In genomic region chr6:138734585-138734984, GRCh38 we compare ENCODE assay signal across 3 cellular contexts.
TF ChIP-seq lines count a peak whose summit lies in the region.

No MANE protein-coding gene starts in this region.

TF ChIP-seq in HepG2, 621 proteins besides CTCF, POLR2A, EP300 and RAD21:
- TF ChIP-seq RBM39 (IDR thresholded peaks at IDR 0.05; ENCODE audit: low read depth, low read length, poor library complexity, severe bottlenecking) (no peak), HNF4A (CRISPR knock-in tag; IDR thresholded peaks at IDR 0.05) (no peak), MAFF (IDR thresholded peaks at IDR 0.05; ENCODE audit: low read depth, low read length) (peak; percentile 50), ZNF878 (CRISPR knock-in tag; IDR thresholded peaks at IDR 0.05) (no peak), ZNF704 (CRISPR knock-in tag; IDR thresholded peaks at IDR 0.05; ENCODE audit: borderline replicate concordance) (no peak), FOXA3 (CRISPR knock-in tag; IDR thresholded peaks at IDR 0.05) (no peak), ZNF562 (CRISPR knock-in tag; IDR thresholded peaks at IDR 0.05; ENCODE audit: borderline replicate concordance) (no peak), ATRX (CRISPR knock-in tag; IDR thresholded peaks at IDR 0.05; ENCODE audit: borderline replicate concordance) (no peak), ZBTB4 (CRISPR knock-in tag; IDR thresholded peaks at IDR 0.05; ENCODE audit: borderline replicate concordance) (no peak), MAFK (conservative IDR thresholded peaks at IDR 0.05 in 1 of 2, IDR thresholded peaks at IDR 0.05 in 1 of 2; ENCODE audit: low read length in 2 of 2) (peak; percentile 58 to 79), IKZF1 (IDR thresholded peaks at IDR 0.05) (no peak)
- TF ChIP-seq, protein P1, sequence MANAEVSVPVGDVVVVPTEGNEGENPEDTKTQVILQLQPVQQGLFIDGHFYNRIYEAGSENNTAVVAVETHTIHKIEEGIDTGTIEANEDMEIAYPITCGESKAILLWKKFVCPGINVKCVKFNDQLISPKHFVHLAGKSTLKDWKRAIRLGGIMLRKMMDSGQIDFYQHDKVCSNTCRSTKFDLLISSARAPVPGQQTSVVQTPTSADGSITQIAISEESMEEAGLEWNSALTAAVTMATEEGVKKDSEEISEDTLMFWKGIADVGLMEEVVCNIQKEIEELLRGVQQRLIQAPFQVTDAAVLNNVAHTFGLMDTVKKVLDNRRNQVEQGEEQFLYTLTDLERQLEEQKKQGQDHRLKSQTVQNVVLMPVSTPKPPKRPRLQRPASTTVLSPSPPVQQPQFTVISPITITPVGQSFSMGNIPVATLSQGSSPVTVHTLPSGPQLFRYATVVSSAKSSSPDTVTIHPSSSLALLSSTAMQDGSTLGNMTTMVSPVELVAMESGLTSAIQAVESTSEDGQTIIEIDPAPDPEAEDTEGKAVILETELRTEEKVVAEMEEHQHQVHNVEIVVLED (CRISPR knock-in tag; IDR thresholded peaks at IDR 0.05; ENCODE audit: borderline replicate concordance), result no peak
TF ChIP-seq in HepG2: peak in this region for 2.

TF ChIP-seq in IMR-90, 13 proteins besides CTCF, POLR2A, EP300 and RAD21:
- TF ChIP-seq MAFK (IDR thresholded peaks at IDR 0.05; ENCODE audit: low read depth, low read length) (peak; percentile 51), SMC3 (IDR thresholded peaks at IDR 0.05; ENCODE audit: low read depth, low read length) (no peak), BHLHE40 (IDR thresholded peaks at IDR 0.05; ENCODE audit: low read depth, low read length) (no peak)
TF ChIP-seq in IMR-90: peak in this region for 1.

TF ChIP-seq in endothelial cell of umbilical vein, 7 proteins besides CTCF, POLR2A, EP300 and RAD21:
- TF ChIP-seq GATA2 (IDR thresholded peaks at IDR 0.05; ENCODE audit: insufficient read depth, insufficient read length, low read depth, low read length), result peak; percentile 15
- no peak for TF ChIP-seq JUN (IDR thresholded peaks at IDR 0.05; ENCODE audit: borderline replicate concordance, insufficient read depth, insufficient read length, low read depth)
- no peak for TF ChIP-seq FOS (IDR thresholded peaks at IDR 0.05; ENCODE audit: borderline replicate concordance, insufficient read depth, low read length)
